ENCODE assay signal across 27 cellular contexts in genomic region chr2:65834062-65834461, GRCh38.
"Had no signal": no experiment of that assay in that cellular context is flagged by ENCODE, and none has a peak within 500 bp of the region (broad histone marks: within the 10 kb centered on the region; RNA-seq: fewer than 3 reads in every experiment).

No MANE protein-coding gene starts in this region.

- H3K4me2 ChIP-seq: hepatocyte, smooth muscle cell had no signal

- H3K27ac ChIP-seq: dorsolateral prefrontal cortex, epithelial cell of prostate, gastrocnemius medialis, heart left ventricle, hepatocyte, lower lobe of right lung, prostate gland, right atrium auricular region, thyroid gland, vagina had no signal

- H3K79me2 ChIP-seq: hepatocyte had no signal

- H3K4me1 ChIP-seq: gastrocnemius medialis, lower lobe of right lung, prostate gland, right atrium auricular region, thyroid gland, vagina had no signal

- H3K4me1 Mint-ChIP-seq: naive thymus-derived CD8-positive, alpha-beta T cell; stimulated activated naive CD8-positive, alpha-beta T cell treated with anti-CD3 and anti-CD28 coated beads, Interleukin-15, amount 100 ng/mL, for 72 hours had no signal

- H3K27ac Mint-ChIP-seq: naive thymus-derived CD8-positive, alpha-beta T cell had no signal

- H2AFZ ChIP-seq: hepatocyte had no signal

- DNase-seq: dorsolateral prefrontal cortex; effector CD4-positive, alpha-beta T cell; foreskin fibroblast; gastrocnemius medialis; heart left ventricle; left cardiac atrium; left ventricle myocardium superior; lower lobe of right lung; naive thymus-derived CD8-positive, alpha-beta T cell; nephron progenitor cell; stimulated activated CD4-positive, alpha-beta T cell treated with anti-CD3 and anti-CD28 coated beads, Interleukin-12 subunit alpha, Interleukin-12 subunit beta, amount 100 ng/mL, for 4 hours; stimulated activated CD4-positive, alpha-beta T cell treated with anti-CD3 and anti-CD28 coated beads, Interleukin-1b, Interleukin-23, amount 100 ng/mL, for 48 hours; stimulated activated CD4-positive, alpha-beta T cell treated with anti-CD3 and anti-CD28 coated beads, Interleukin-4, amount 100 ng/mL, for 1 hour; stimulated activated CD8-positive, alpha-beta memory T cell treated with anti-CD3 and anti-CD28 coated beads, Interleukin-4, amount 100 ng/mL, for 48 hours; stimulated activated naive CD4-positive, alpha-beta T cell; stimulated activated naive CD8-positive, alpha-beta T cell treated with anti-CD3 and anti-CD28 coated beads, Interleukin-15, amount 100 ng/mL, for 72 hours; thyroid gland; trophoblast cell had no signal

- ATAC-seq: esophagus mucosa; gastrocnemius medialis; heart left ventricle; left ventricle myocardium superior; lower lobe of right lung; naive thymus-derived CD8-positive, alpha-beta T cell; stimulated activated naive CD8-positive, alpha-beta T cell treated with anti-CD3 and anti-CD28 coated beads, Interleukin-15, amount 100 ng/mL, for 72 hours had no signal

- H3K27me3 Mint-ChIP-seq: stimulated activated naive CD8-positive, alpha-beta T cell treated with anti-CD3 and anti-CD28 coated beads, Interleukin-15, amount 100 ng/mL, for 72 hours had no signal

- H3K36me3 ChIP-seq: gastrocnemius medialis, heart left ventricle, lower lobe of right lung, prostate gland, right atrium auricular region, thyroid gland, vagina had no signal

- H3K9me3 ChIP-seq: gastrocnemius medialis, heart left ventricle, lower lobe of right lung, prostate gland, right atrium auricular region, thyroid gland, vagina had no signal

- H3K4me3 ChIP-seq: dorsolateral prefrontal cortex, gastrocnemius medialis, heart left ventricle, hepatocyte, lower lobe of right lung, prostate gland, right atrium auricular region, smooth muscle cell, thyroid gland, vagina had no signal

- H3K4me3 Mint-ChIP-seq: naive thymus-derived CD8-positive, alpha-beta T cell; nephron progenitor cell; stimulated activated naive CD8-positive, alpha-beta T cell treated with anti-CD3 and anti-CD28 coated beads, Interleukin-15, amount 100 ng/mL, for 72 hours had no signal

- H3K9me3 Mint-ChIP-seq: nephron progenitor cell; stimulated activated naive CD8-positive, alpha-beta T cell treated with anti-CD3 and anti-CD28 coated beads, Interleukin-15, amount 100 ng/mL, for 72 hours had no signal

- FAIRE-seq: colon, islet of Langerhans had no signal

- H3K36me3 Mint-ChIP-seq: naive thymus-derived CD8-positive, alpha-beta T cell had no signal

- H3K27me3 ChIP-seq: gastrocnemius medialis, heart left ventricle, hepatocyte, right atrium auricular region, thyroid gland, vagina had no signal
